ENCODE assay signal across 23 cellular contexts in the genomic region with DNA sequence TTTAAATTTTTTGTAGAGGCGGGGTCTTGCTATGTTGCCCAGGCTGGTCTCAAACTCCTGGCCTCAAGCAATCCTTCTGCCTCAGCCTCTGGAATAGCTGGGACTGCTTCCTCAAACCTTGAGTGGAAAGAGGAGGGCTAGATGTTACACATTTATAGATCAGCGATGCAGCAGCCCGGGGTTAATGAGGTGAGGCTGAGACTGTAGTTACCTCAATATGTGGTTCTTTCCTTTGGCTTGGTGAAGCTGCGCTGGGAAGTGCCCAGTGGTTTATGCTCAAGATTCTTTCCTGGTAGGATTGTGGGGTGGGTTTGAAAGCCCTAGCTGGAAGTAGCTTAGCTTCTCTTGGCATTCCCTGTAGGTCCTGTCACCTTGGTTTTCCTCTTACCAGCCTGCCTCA. TPM values are rescaled to one million over a fixed set of nuclear protein-coding genes. Genes with fewer than 3 reads are reported as not detected.
DNase-seq lines count a peak whose midpoint lies in the region; ATAC-seq and TF ChIP-seq lines count a peak whose summit lies in the region.
"Had no signal": no experiment of that assay in that cellular context is flagged by ENCODE, and none has a peak within 500 bp of the region (broad histone marks: within the 10 kb centered on the region; RNA-seq: fewer than 3 reads in every experiment).

No MANE protein-coding gene starts in this region.

- 100% methylated on average over 4 of the region's 4 CpGs for WGBS in esophagus muscularis mucosa

- no peaks in the 10 kb centered on the region for H3K36me3 ChIP-seq in esophagus muscularis mucosa

- H3K27ac ChIP-seq in esophagus muscularis mucosa (replicated peaks in 1 of 4), result no peak overlapping the region
- H3K27ac ChIP-seq: C4-2B, PC-9, RWPE1 had no signal

- no peak for ATAC-seq in left lobe of liver
- ATAC-seq: CD8-positive, alpha-beta T cell; HepG2; K562 had no signal

- no peak for TF ChIP-seq EP300 in esophagus muscularis mucosa (IDR thresholded peaks at IDR 0.05)

- DNase-seq in ACHN, result peak; percentile 52
- peak; percentile 44 for DNase-seq in Caki2 (ENCODE audit: low read depth)
- DNase-seq in esophagus muscularis mucosa (ENCODE audit: extremely low spot score), result peak; percentile 47
- peak; percentile 16 for DNase-seq in left lobe of liver (ENCODE audit: low spot score)
- DNase-seq in activated CD4-positive, alpha-beta memory T cell treated with anti-CD3 and anti-CD28 coated beads for 36 hours, result no peak
- DNase-seq in RPMI8226, result no peak
- DNase-seq in D341Med (ENCODE audit: low spot score), result no peak
- DNase-seq: Calu3; CD8-positive, alpha-beta T cell; Kasumi-1; NCI-H1092 treated with DMSO at 0.1 percent for 48 hours; NCI-H1436 treated with DMSO at 0.1 percent for 48 hours; NCI-H1930; NCI-H2107; NCI-H524 treated with DMSO at 0.1 percent for 48 hours; NCI-H82; PC-9; SHP77 treated with DMSO at 0.1 percent for 48 hours had no signal

- no peaks in the 10 kb centered on the region for H3K4me1 Mint-ChIP-seq in activated CD4-positive, alpha-beta memory T cell treated with anti-CD3 and anti-CD28 coated beads for 36 hours (ENCODE audit: low read depth)

- H3K4me3 ChIP-seq in esophagus muscularis mucosa, result no peak overlapping the region
- H3K4me3 ChIP-seq: K562, PC-9 had no signal

- H3K27me3 Mint-ChIP-seq in activated CD4-positive, alpha-beta memory T cell treated with anti-CD3 and anti-CD28 coated beads for 36 hours, result peaks cover 9% of the 10 kb centered on the region
- H3K27me3 Mint-ChIP-seq: B cell had no signal

- no peak for TF ChIP-seq POLR2A in esophagus muscularis mucosa (IDR thresholded peaks at IDR 0.05; ENCODE audit: low read depth)

- in situ Hi-C loops in ACHN (cut with HindIII; ENCODE audit: low pct_ligation_motif_present, low pct_unique_long_range_greater_than_20kb, low sequenced_read_pairs) (no loop called here), Caki2 (cut with HindIII; ENCODE audit: low pct_unique_long_range_greater_than_20kb, low sequenced_read_pairs) (no loop called here)

- POLR2A ChIA-PET in activated CD4-positive, alpha-beta memory T cell treated with anti-CD3 and anti-CD28 coated beads for 36 hours (lab: Charles Lee), result no interaction called here

- TF ChIP-seq CTCF in esophagus muscularis mucosa (IDR thresholded peaks at IDR 0.05), result no peak

- CTCF ChIA-PET in activated CD4-positive, alpha-beta memory T cell treated with anti-CD3 and anti-CD28 coated beads for 36 hours (lab: Charles Lee), result interaction anchor here (0.6 kb wide), 1 partner anchor 84 kb away, joined by 3 read pairs; no protein-coding TSS in a partner anchor

- H3K9me3 ChIP-seq in esophagus muscularis mucosa, result peaks cover 0 to 6% (median 3%) of the 10 kb centered on the region in 4 donors

- no peaks in the 10 kb centered on the region for H3K27me3 ChIP-seq in esophagus muscularis mucosa

- no peak overlapping the region for H3K4me3 Mint-ChIP-seq in activated CD4-positive, alpha-beta memory T cell treated with anti-CD3 and anti-CD28 coated beads for 36 hours
- H3K4me3 Mint-ChIP-seq: B cell; CD8-positive, alpha-beta T cell had no signal

- H3K9me3 Mint-ChIP-seq in activated CD4-positive, alpha-beta memory T cell treated with anti-CD3 and anti-CD28 coated beads for 36 hours, result peaks cover 5% of the 10 kb centered on the region

- no peaks in the 10 kb centered on the region for H3K4me1 ChIP-seq in esophagus muscularis mucosa

- H3K27ac Mint-ChIP-seq in activated CD4-positive, alpha-beta memory T cell treated with anti-CD3 and anti-CD28 coated beads for 36 hours, result no peak overlapping the region
- H3K27ac Mint-ChIP-seq: B cell; CD8-positive, alpha-beta T cell had no signal

- intact Hi-C loops in esophagus muscularis mucosa (cut with DNase I), result no loop called here
- intact Hi-C loops in activated CD4-positive, alpha-beta memory T cell treated with anti-CD3 and anti-CD28 coated beads for 36 hours (cut with micrococcal nuclease), result no loop called here

- no peaks in the 10 kb centered on the region for H3K36me3 Mint-ChIP-seq in activated CD4-positive, alpha-beta memory T cell treated with anti-CD3 and anti-CD28 coated beads for 36 hours
- H3K36me3 Mint-ChIP-seq: CD8-positive, alpha-beta T cell had no signal

RNA-seq across cellular contexts. Expression of gene ZNF618, which starts 22.5 kb away (rescaled TPM):
- total RNA-seq in Caki2 (2014; rRNA removed; shearing (Covaris generic); ENCODE audit: low replicate concordance), result 5.6 and 7.1 TPM in 2 replicates
- 1 to 10 TPM; 1.2 to 4.5 (median 2.6) TPM for total RNA-seq in esophagus muscularis mucosa
- total RNA-seq in left lobe of liver, result 5.7 TPM
- under 1 TPM; 0.12 to 0.33 TPM for total RNA-seq in activated CD4-positive, alpha-beta memory T cell treated with anti-CD3 and anti-CD28 coated beads for 36 hours

Comparison
In these comparisons a context has a peak if more than half of its experiments do, and no peak if none do; other contexts are left out.
1. DNase-seq: peak in ACHN (single experiment), Caki2 (single experiment), esophagus muscularis mucosa (single experiment) and left lobe of liver (single experiment); none in activated CD4-positive, alpha-beta memory T cell treated with anti-CD3 and anti-CD28 coated beads for 36 hours (single experiment), RPMI8226 (single experiment) and D341Med (single experiment).